Comparison of ENCODE assay signal across 8 cellular contexts in the genomic region with DNA sequence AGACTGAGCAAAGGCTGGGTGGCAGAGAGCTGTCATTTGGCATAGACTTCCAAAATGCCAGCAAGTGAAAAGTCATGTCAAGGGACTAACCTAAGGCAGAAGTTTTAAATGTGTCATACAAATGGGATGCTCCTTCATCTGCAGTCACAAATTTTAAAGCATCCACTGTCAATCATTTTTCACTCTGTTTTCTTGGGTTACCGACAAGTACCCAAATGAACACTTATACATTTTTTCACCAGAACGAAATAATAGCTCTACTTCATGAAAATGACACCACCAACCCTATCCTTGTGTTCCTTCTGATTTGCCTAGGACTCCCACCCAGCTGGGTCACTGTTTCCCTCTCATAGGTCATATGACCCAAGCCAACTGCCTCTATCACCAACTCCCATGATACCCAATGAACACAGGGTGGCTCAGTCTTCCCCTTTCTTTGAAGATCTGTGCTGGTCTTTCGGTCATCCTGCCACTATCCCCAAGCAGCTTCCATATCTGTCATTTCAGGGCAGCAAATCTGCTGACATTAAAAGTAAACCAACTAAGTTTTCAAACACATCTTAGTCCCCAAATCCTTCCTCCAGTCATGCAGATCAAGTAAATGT. TPM values are rescaled to one million over a fixed set of nuclear protein-coding genes. Genes with fewer than 3 reads are reported as not detected.
DNase-seq lines count a peak whose midpoint lies in the region; ATAC-seq, FAIRE-seq and TF ChIP-seq lines count a peak whose summit lies in the region.

No MANE protein-coding gene starts in this region.

- H3K36me3 ChIP-seq in kidney (ENCODE audit: control insufficient read depth in 1 of 2, insufficient read depth in 2 of 2, low read length in 2 of 2) = peaks cover 0 to 2% of the 10 kb centered on the region in 2 donors

- peak overlapping the region; percentile 98 for H3K27ac Mint-ChIP-seq in activated CD4-positive, alpha-beta memory T cell treated with anti-CD3 and anti-CD28 coated beads, Interleukin-2, amount 10 ng/mL, durations not matched to agents 7 days and 5 days
- peak overlapping the region; percentile 95 for H3K27ac Mint-ChIP-seq in stimulated activated naive B cell treated with anti-CD40 and anti-IgM and Interleukin-4, amounts not matched to agents 10 μg/mL and 1 μg/mL and 100 μg/mL, for 72 hours

- H3K4me1 ChIP-seq in kidney (ENCODE audit: control insufficient read depth in 1 of 2, insufficient read depth in 1 of 2, low read depth in 1 of 2, low read length in 2 of 2) = peaks cover 21 to 30% of the 10 kb centered on the region in 2 donors

- peak overlapping the region in 1 of 2 donors; percentile 21 for H3K9ac ChIP-seq in kidney (ENCODE audit: low read length in 2 of 2)

- peak overlapping the region in 1 of 2 donors; percentile 32 for H3K4me3 ChIP-seq in kidney (ENCODE audit: low read length in 2 of 2)

- peaks cover 69% of the 10 kb centered on the region for H3K4me1 Mint-ChIP-seq in activated CD4-positive, alpha-beta memory T cell treated with anti-CD3 and anti-CD28 coated beads, Interleukin-2, amount 10 ng/mL, durations not matched to agents 7 days and 5 days
- peaks cover 61 to 78% of the 10 kb centered on the region in 2 donors for H3K4me1 Mint-ChIP-seq in stimulated activated naive B cell treated with anti-CD40 and anti-IgM and Interleukin-4, amounts not matched to agents 10 μg/mL and 1 μg/mL and 100 μg/mL, for 72 hours

- H3K36me3 Mint-ChIP-seq in activated CD4-positive, alpha-beta memory T cell treated with anti-CD3 and anti-CD28 coated beads, Interleukin-2, amount 10 ng/mL, durations not matched to agents 7 days and 5 days (ENCODE audit: low read depth) = peaks cover 67% of the 10 kb centered on the region
- H3K36me3 Mint-ChIP-seq in stimulated activated naive B cell treated with anti-CD40 and anti-IgM and Interleukin-4, amounts not matched to agents 10 μg/mL and 1 μg/mL and 100 μg/mL, for 72 hours = peaks cover 23 to 50% of the 10 kb centered on the region in 2 donors

- no peak for TF ChIP-seq CTCF in kidney (IDR thresholded peaks at IDR 0.05; ENCODE audit: borderline replicate concordance, extremely low read depth, insufficient read depth)

- H3K9me3 Mint-ChIP-seq in activated CD4-positive, alpha-beta memory T cell treated with anti-CD3 and anti-CD28 coated beads, Interleukin-2, amount 10 ng/mL, durations not matched to agents 7 days and 5 days = peaks cover 4% of the 10 kb centered on the region
- no peaks in the 10 kb centered on the region for H3K9me3 Mint-ChIP-seq in stimulated activated naive B cell treated with anti-CD40 and anti-IgM and Interleukin-4, amounts not matched to agents 10 μg/mL and 1 μg/mL and 100 μg/mL, for 72 hours

- intact Hi-C loops in kidney (cut with DNase I) = no loop called here

- DNase-seq in activated CD4-positive, alpha-beta memory T cell treated with anti-CD3 and anti-CD28 coated beads, Interleukin-2, amount 10 ng/mL, durations not matched to agents 7 days and 5 days = no peak
- DNase-seq in kidney (no peak), iPS-NIHi7 (ENCODE audit: extremely low spot score) (no peak), DMS153 treated with DMSO at 0.1 percent for 48 hours (lab: John Stamatoyannopoulos, UW; ENCODE audit: unreplicated experiment) (no peak), left lobe of liver (ENCODE audit: low spot score) (no peak), AG08396 (ENCODE audit: low spot score) (no peak)
- no peak for DNase-seq in stimulated activated naive B cell treated with anti-CD40 and anti-IgM and Interleukin-4, amounts not matched to agents 10 μg/mL and 1 μg/mL and 100 μg/mL, for 72 hours

- CTCF ChIA-PET in activated CD4-positive, alpha-beta memory T cell treated with anti-CD3 and anti-CD28 coated beads, Interleukin-2, amount 10 ng/mL, durations not matched to agents 7 days and 5 days (lab: Charles Lee) = interaction anchor here (0.6 to 4.4 kb wide), 5 partner anchors 12 to 344 kb away, joined by 3 to 49 read pairs (median 11); partner anchors contain the start of gene KLF7

- peaks cover 3% of the 10 kb centered on the region for H3K27me3 Mint-ChIP-seq in activated CD4-positive, alpha-beta memory T cell treated with anti-CD3 and anti-CD28 coated beads, Interleukin-2, amount 10 ng/mL, durations not matched to agents 7 days and 5 days
- no peaks in the 10 kb centered on the region for H3K27me3 Mint-ChIP-seq in stimulated activated naive B cell treated with anti-CD40 and anti-IgM and Interleukin-4, amounts not matched to agents 10 μg/mL and 1 μg/mL and 100 μg/mL, for 72 hours

- ATAC-seq in HG02884 (IDR thresholded peaks at IDR 0.05; ENCODE audit: unreplicated experiment) (peak; percentile 3), left lobe of liver (no peak)
- peak in 1 of 2 donors; percentile 14 for ATAC-seq in stimulated activated naive B cell treated with anti-CD40 and anti-IgM and Interleukin-4, amounts not matched to agents 10 μg/mL and 1 μg/mL and 100 μg/mL, for 72 hours (replicated peaks)

- POLR2A ChIA-PET in activated CD4-positive, alpha-beta memory T cell treated with anti-CD3 and anti-CD28 coated beads, Interleukin-2, amount 10 ng/mL, durations not matched to agents 7 days and 5 days (lab: Charles Lee) = interaction anchor here (0.9 to 4.3 kb wide), 13 partner anchors 11 to 1122 kb away, joined by 3 to 276 read pairs (median 8); partner anchors contain the start of genes CREB1, FASTKD2, KLF7 and MDH1B

- peak overlapping the region; percentile 63 for H3K4me3 Mint-ChIP-seq in activated CD4-positive, alpha-beta memory T cell treated with anti-CD3 and anti-CD28 coated beads, Interleukin-2, amount 10 ng/mL, durations not matched to agents 7 days and 5 days
- H3K4me3 Mint-ChIP-seq in stimulated activated naive B cell treated with anti-CD40 and anti-IgM and Interleukin-4, amounts not matched to agents 10 μg/mL and 1 μg/mL and 100 μg/mL, for 72 hours = peak overlapping the region; percentile 63 to 82

- FAIRE-seq in kidney (lab: Jason Lieb, UNC) = no peak

- H3K9me3 ChIP-seq in kidney (ENCODE audit: control insufficient read depth in 1 of 2, low read length in 2 of 2) = no peaks in the 10 kb centered on the region

- H3K27ac ChIP-seq in kidney (ENCODE audit: low read depth in 2 of 2, low read length in 2 of 2) = peak overlapping the region; percentile 89 to 92

RNA-seq across cellular contexts. Expression of gene KLF7, which starts 21.5 kb away (rescaled TPM):
- 10 to 100 TPM; 28.3 to 31.4 TPM for total RNA-seq in activated CD4-positive, alpha-beta memory T cell treated with anti-CD3 and anti-CD28 coated beads, Interleukin-2, amount 10 ng/mL, durations not matched to agents 7 days and 5 days
- total RNA-seq in kidney (61.5 TPM), left lobe of liver (9.7 TPM)
- polyA plus RNA-seq in kidney (ENCODE audit: insufficient read depth, low read depth, low replicate concordance) = 2.9 TPM
